Comparison of ENCODE assay signal across 11 cellular contexts in genomic region chr20:37394543-37395410, GRCh38. TPM values are rescaled to one million over a fixed set of nuclear protein-coding genes. Genes with fewer than 3 reads are reported as not detected.
DNase-seq lines count a peak whose midpoint lies in the region; ATAC-seq, FAIRE-seq and TF ChIP-seq lines count a peak whose summit lies in the region.
"Had no signal": no experiment of that assay in that cellular context is flagged by ENCODE, and none has a peak within 500 bp of the region (broad histone marks: within the 10 kb centered on the region; RNA-seq: fewer than 3 reads in every experiment).

No MANE protein-coding gene starts in this region.

- ATAC-seq in SK-N-SH treated with all-trans-retinoic acid at 6 μM for 48 hours (peak; percentile 25; the same call in 2 of the 3 replicates), HG02981 (IDR thresholded peaks at IDR 0.05; ENCODE audit: unreplicated experiment) (no peak)
- ATAC-seq in stimulated activated naive CD8-positive, alpha-beta T cell treated with anti-CD3 and anti-CD28 coated beads, Interleukin-15, amount 100 ng/mL, for 72 hours, result no peak

- H3K4me2 ChIP-seq in keratinocyte (ENCODE audit: control insufficient read depth, extremely low read depth, insufficient read depth, low read depth, low read length), result no peak overlapping the region

- TF ChIP-seq CTCF in keratinocyte (optimal IDR thresholded peaks at IDR 0.05 in 1 of 3, IDR thresholded peaks at IDR 0.05 in 1 of 3, conservative IDR thresholded peaks at IDR 0.05 in 1 of 3; ENCODE audit: extremely low read depth in 1 of 3, insufficient read depth in 2 of 3, low read length in 3 of 3), result no peak

- H3K4me3 Mint-ChIP-seq in stimulated activated naive CD8-positive, alpha-beta T cell treated with anti-CD3 and anti-CD28 coated beads, Interleukin-15, amount 100 ng/mL, for 72 hours, result no peak overlapping the region
- H3K4me3 Mint-ChIP-seq: activated naive CD8-positive, alpha-beta T cell; CD4-positive, alpha-beta memory T cell had no signal

- H3K27me3 Mint-ChIP-seq in stimulated activated naive CD8-positive, alpha-beta T cell treated with anti-CD3 and anti-CD28 coated beads, Interleukin-15, amount 100 ng/mL, for 72 hours, result no peaks in the 10 kb centered on the region
- H3K27me3 Mint-ChIP-seq: activated naive CD8-positive, alpha-beta T cell; CD4-positive, alpha-beta memory T cell had no signal

- H3K36me3 ChIP-seq in H7 (replicated peaks; ENCODE audit: control insufficient read depth, insufficient read depth, low read length) (peaks cover 8% of the 10 kb centered on the region), keratinocyte (ENCODE audit: control insufficient read depth in 2 of 2, extremely low read depth in 1 of 2, insufficient read depth in 2 of 2, low read length in 2 of 2) (peaks cover 28 to 30% of the 10 kb centered on the region in 2 experiments)

- H3K4me1 ChIP-seq in keratinocyte (ENCODE audit: control insufficient read depth, extremely low read depth, insufficient read depth, low read length), result peaks cover 12% of the 10 kb centered on the region

- no peaks in the 10 kb centered on the region for H3K79me2 ChIP-seq in keratinocyte (ENCODE audit: control insufficient read depth, insufficient read depth, low read length)

- H4K20me1 ChIP-seq in keratinocyte (ENCODE audit: control insufficient read depth, extremely low read depth, insufficient read depth, low read length), result peaks cover 7% of the 10 kb centered on the region

- H3K9me1 ChIP-seq in keratinocyte (ENCODE audit: control insufficient read depth, extremely low read depth, insufficient read depth, low read length), result peaks cover 3% of the 10 kb centered on the region

- no peak overlapping the region for H3K9ac ChIP-seq in keratinocyte (ENCODE audit: control insufficient read depth, extremely low read depth, insufficient read depth, low read length)

- peak; percentile 91 for FAIRE-seq in keratinocyte (lab: Jason Lieb, UNC)

- H3K27ac Mint-ChIP-seq in stimulated activated naive CD8-positive, alpha-beta T cell treated with anti-CD3 and anti-CD28 coated beads, Interleukin-15, amount 100 ng/mL, for 72 hours, result no peak overlapping the region
- H3K27ac Mint-ChIP-seq: activated naive CD8-positive, alpha-beta T cell had no signal

- DNase-seq in 8988T (peak; percentile 21), H7 (peak; percentile 59), keratinocyte (ENCODE audit: low read depth, low spot score) (peak; percentile 68), iPS-NIHi11 (ENCODE audit: low spot score) (no peak), hippocampal formation (lab: John Stamatoyannopoulos, UW) (no peak)
- no peak for DNase-seq in stimulated activated naive CD8-positive, alpha-beta T cell treated with anti-CD3 and anti-CD28 coated beads, Interleukin-15, amount 100 ng/mL, for 72 hours
- DNase-seq: RPMI8226 had no signal

- no peaks in the 10 kb centered on the region for H3K9me3 Mint-ChIP-seq in stimulated activated naive CD8-positive, alpha-beta T cell treated with anti-CD3 and anti-CD28 coated beads, Interleukin-15, amount 100 ng/mL, for 72 hours
- H3K9me3 Mint-ChIP-seq: CD4-positive, alpha-beta memory T cell had no signal

- H3K4me3 ChIP-seq in H7 (ENCODE audit: insufficient read depth, low read depth, low read length) (no peak overlapping the region), keratinocyte (ENCODE audit: control insufficient read depth in 2 of 3, extremely low read depth in 1 of 3, insufficient read depth in 2 of 3, low read depth in 1 of 3, low read length in 3 of 3) (no peak overlapping the region)

- H3K27me3 ChIP-seq in H7 (ENCODE audit: control insufficient read depth, insufficient read depth, low read length) (no peaks in the 10 kb centered on the region), keratinocyte (ENCODE audit: control insufficient read depth, extremely low read depth, insufficient read depth, low read length) (no peaks in the 10 kb centered on the region)

- H2AFZ ChIP-seq in keratinocyte (ENCODE audit: control insufficient read depth, low read length), result no peak overlapping the region

- no peaks in the 10 kb centered on the region for H3K9me3 ChIP-seq in keratinocyte (ENCODE audit: control insufficient read depth, low read depth, low read length)

- dilution Hi-C loops in keratinocyte (cut with MboI; ENCODE audit: extremely low pct_ligation_motif_present, low sequenced_read_pairs), result no loop called here

- H3K4me1 Mint-ChIP-seq in stimulated activated naive CD8-positive, alpha-beta T cell treated with anti-CD3 and anti-CD28 coated beads, Interleukin-15, amount 100 ng/mL, for 72 hours, result no peaks in the 10 kb centered on the region
- H3K4me1 Mint-ChIP-seq: CD4-positive, alpha-beta memory T cell had no signal

- no peak overlapping the region for H3K27ac ChIP-seq in keratinocyte (ENCODE audit: control insufficient read depth, insufficient read depth, low read length)

TF ChIP-seq in SK-N-SH treated with all-trans-retinoic acid at 6 μM for 48 hours, 23 proteins besides CTCF, POLR2A, EP300 and RAD21:
- TF ChIP-seq TCF4 (CRISPR knock-in tag; IDR thresholded peaks at IDR 0.05; ENCODE audit: borderline replicate concordance) (peak; percentile 24; the same call in 1 of the 2 replicates), ZNF70 (CRISPR knock-in tag; IDR thresholded peaks at IDR 0.05) (0 out of 2 replicates have a peak, but pooled peaks have one; percentile 40), GLIS3 (CRISPR knock-in tag; IDR thresholded peaks at IDR 0.05) (peak; percentile 41; the same call in 1 of the 2 replicates), ZFP3 (CRISPR knock-in tag; IDR thresholded peaks at IDR 0.05) (no peak)
TF ChIP-seq in SK-N-SH treated with all-trans-retinoic acid at 6 μM for 48 hours: peak in this region for 3.

RNA-seq across cellular contexts. Expression of gene SRC, which starts 48.8 kb away (rescaled TPM):
- total RNA-seq in H7 (2014; rRNA removed; shearing (Covaris generic)), result 31.4 and 32.5 TPM in 2 replicates
- polyA plus RNA-seq in keratinocyte, result 22.8 to 32.3 TPM (median 30.9 TPM) in 3 replicates
- 10.3 TPM for polyA plus RNA-seq in keratinocyte (2011; ENCODE audit: low read depth)
- polyA plus RNA-seq in keratinocyte (2011; cell fraction: cytosol; rRNA removed), result 22.0 and 26.2 TPM in 2 replicates
- 65.3 and 76.3 TPM in 2 replicates for polyA plus RNA-seq in keratinocyte (2011; cell fraction: nucleus; rRNA removed)
- polyA plus RNA-seq in keratinocyte (2012; ENCODE audit: low replicate concordance), result 16.5 and 28.7 TPM in 2 replicates
- polyA minus RNA-seq in keratinocyte, result 47.7 to 113 TPM (median 52.6 TPM) in 3 replicates
- 31.1 TPM for polyA minus RNA-seq in keratinocyte (2011; cell fraction: cytosol; rRNA and poly(A)+ RNA removed)
- polyA minus RNA-seq in keratinocyte (2011; cell fraction: nucleus; rRNA and poly(A)+ RNA removed), result 39.2 and 42.9 TPM in 2 replicates

Comparison
In these comparisons a context has a peak if more than half of its experiments do, and no peak if none do; other contexts are left out.
1. DNase-seq: peak in 8988T (single experiment), H7 (single experiment) and keratinocyte (single experiment); none in iPS-NIHi11 (single experiment), hippocampal formation (0 of 2) and stimulated activated naive CD8-positive, alpha-beta T cell treated with anti-CD3 and anti-CD28 coated beads, Interleukin-15, amount 100 ng/mL, for 72 hours (0 of 2).